ENCODE assay signal across 8 cellular contexts in genomic region chr9:83707768-83708514, GRCh38. TPM values are rescaled to one million over a fixed set of nuclear protein-coding genes. Genes with fewer than 3 reads are reported as not detected.
DNase-seq lines count a peak whose midpoint lies in the region; ATAC-seq and TF ChIP-seq lines count a peak whose summit lies in the region.

TSS of gene UBQLN1 (minus strand) at chr9:83707958. CDS start at chr9:83707679, 279 bp downstream.

- H3K4me2 ChIP-seq in BLaER1 treated with 17β-estradiol and CSF1 and Interleukin-3, amounts not matched to agents 10 nM and 100 nM, result peak within 1 kb of the TSS; percentile 81 to 95 (median 88)

- H4K20me1 ChIP-seq in BLaER1 treated with 17β-estradiol and CSF1 and Interleukin-3, amounts not matched to agents 10 nM and 100 nM, result peaks cover 32 to 45% (median 39%) of the 10 kb centered on the region in 11 experiments; a peak in 20 of 22 replicates

- ATAC-seq in GM19351 (IDR thresholded peaks at IDR 0.05; ENCODE audit: unreplicated experiment), result peak; percentile 66
- ATAC-seq in HG03520 (IDR thresholded peaks at IDR 0.05; ENCODE audit: unreplicated experiment), result peak; percentile 64
- ATAC-seq in left colon, result peak; percentile 92

- DNase-seq in NCI-H526 treated with DMSO at 0.1 percent for 48 hours (lab: John Stamatoyannopoulos, UW) (peak; percentile 81), coronary artery (ENCODE audit: low spot score) (peak; percentile 95), left colon (peak; percentile 95 to 98)
- peak; percentile 97 for DNase-seq in activated CD4-positive, alpha-beta T cell treated with anti-CD3 and anti-CD28 coated beads, Interleukin-2, amount 10 ng/mL, durations not matched to agents 24 days and 14 days
- peak; percentile 84 for DNase-seq in stimulated activated CD4-positive, alpha-beta T cell treated with anti-CD3 and anti-CD28 coated beads, Interleukin-1b, Interleukin-23, amount 100 ng/mL, for 4 hours (ENCODE audit: low read depth in 2 of 2)

- peak within 1 kb of the TSS; percentile 95 to 99 (median 98) for H3K9ac ChIP-seq in BLaER1 treated with 17β-estradiol and CSF1 and Interleukin-3, amounts not matched to agents 10 nM and 100 nM

- H3K4me1 Mint-ChIP-seq in activated CD4-positive, alpha-beta T cell treated with anti-CD3 and anti-CD28 coated beads, Interleukin-2, amount 10 ng/mL, durations not matched to agents 24 days and 14 days, result peaks cover 26% of the 10 kb centered on the region

- peaks cover 22% of the 10 kb centered on the region for H3K36me3 Mint-ChIP-seq in activated CD4-positive, alpha-beta T cell treated with anti-CD3 and anti-CD28 coated beads, Interleukin-2, amount 10 ng/mL, durations not matched to agents 24 days and 14 days (ENCODE audit: low read depth)

- peaks cover 11 to 32% (median 22%) of the 10 kb centered on the region in 10 experiments; a peak in 19 of 20 replicates for H3K4me1 ChIP-seq in BLaER1 treated with 17β-estradiol and CSF1 and Interleukin-3, amounts not matched to agents 10 nM and 100 nM

- H3K27me3 ChIP-seq in BLaER1 treated with 17β-estradiol and CSF1 and Interleukin-3, amounts not matched to agents 10 nM and 100 nM, result no peaks in the 10 kb centered on the region

- no peaks in the 10 kb centered on the region for H3K27me3 Mint-ChIP-seq in activated CD4-positive, alpha-beta T cell treated with anti-CD3 and anti-CD28 coated beads, Interleukin-2, amount 10 ng/mL, durations not matched to agents 24 days and 14 days

- H3K9me3 Mint-ChIP-seq in activated CD4-positive, alpha-beta T cell treated with anti-CD3 and anti-CD28 coated beads, Interleukin-2, amount 10 ng/mL, durations not matched to agents 24 days and 14 days, result no peaks in the 10 kb centered on the region

- peak within 1 kb of the TSS; percentile 99 for H3K27ac Mint-ChIP-seq in activated CD4-positive, alpha-beta T cell treated with anti-CD3 and anti-CD28 coated beads, Interleukin-2, amount 10 ng/mL, durations not matched to agents 24 days and 14 days

- peak within 1 kb of the TSS; percentile 87 for H3K4me3 Mint-ChIP-seq in activated CD4-positive, alpha-beta T cell treated with anti-CD3 and anti-CD28 coated beads, Interleukin-2, amount 10 ng/mL, durations not matched to agents 24 days and 14 days

- TF ChIP-seq CTCF in coronary artery (IDR thresholded peaks at IDR 0.05), result no peak

- H3K9me3 ChIP-seq in BLaER1 treated with 17β-estradiol and CSF1 and Interleukin-3, amounts not matched to agents 10 nM and 100 nM (replicated peaks in 1 of 11), result peaks cover 0 to 15% (median 10%) of the 10 kb centered on the region in 11 experiments; a peak in 17 of 22 replicates

- intact Hi-C loops in activated CD4-positive, alpha-beta T cell treated with anti-CD3 and anti-CD28 coated beads, Interleukin-2, amount 10 ng/mL, durations not matched to agents 24 days and 14 days (cut with micrococcal nuclease), result loop anchor here (1.0 to 10.0 kb wide), 8 partner anchors 19 to 588 kb away; partner anchors contain the start of genes GKAP1, HNRNPK, IDNK and KIF27
- intact Hi-C loops in left colon (cut with DNase I, micrococcal nuclease), result no loop called here

- peaks cover 0 to 32% (median 19%) of the 10 kb centered on the region in 11 experiments; a peak in 16 of 22 replicates for H3K36me3 ChIP-seq in BLaER1 treated with 17β-estradiol and CSF1 and Interleukin-3, amounts not matched to agents 10 nM and 100 nM

- peak within 1 kb of the TSS; percentile 80 to 100 (median 95) for H3K4me3 ChIP-seq in BLaER1 treated with 17β-estradiol and CSF1 and Interleukin-3, amounts not matched to agents 10 nM and 100 nM
- peak within 1 kb of the TSS; percentile 99 for H3K4me3 ChIP-seq in coronary artery

- peak within 1 kb of the TSS; percentile 95 to 99 (median 98) for H3K27ac ChIP-seq in BLaER1 treated with 17β-estradiol and CSF1 and Interleukin-3, amounts not matched to agents 10 nM and 100 nM
- H3K27ac ChIP-seq in coronary artery, result peak within 1 kb of the TSS; percentile 96 to 100

RNA-seq across cellular contexts. Expression of gene UBQLN1, which starts in this region (rescaled TPM):
- total RNA-seq in activated CD4-positive, alpha-beta T cell treated with anti-CD3 and anti-CD28 coated beads, Interleukin-2, amount 10 ng/mL, durations not matched to agents 24 days and 14 days, result 131 and 144 TPM in 2 replicates
- 10 to 100 TPM; 78.1 to 79.2 TPM for total RNA-seq in left colon

Comparison
In these comparisons a context has a peak if more than half of its experiments do, and no peak if none do; other contexts are left out.
1. Peak in every context shown above with its lines: DNase-seq, ATAC-seq, H3K4me3 ChIP-seq and H3K27ac ChIP-seq.